Comparison of ENCODE assay signal across 8 cellular contexts in the genomic region with DNA sequence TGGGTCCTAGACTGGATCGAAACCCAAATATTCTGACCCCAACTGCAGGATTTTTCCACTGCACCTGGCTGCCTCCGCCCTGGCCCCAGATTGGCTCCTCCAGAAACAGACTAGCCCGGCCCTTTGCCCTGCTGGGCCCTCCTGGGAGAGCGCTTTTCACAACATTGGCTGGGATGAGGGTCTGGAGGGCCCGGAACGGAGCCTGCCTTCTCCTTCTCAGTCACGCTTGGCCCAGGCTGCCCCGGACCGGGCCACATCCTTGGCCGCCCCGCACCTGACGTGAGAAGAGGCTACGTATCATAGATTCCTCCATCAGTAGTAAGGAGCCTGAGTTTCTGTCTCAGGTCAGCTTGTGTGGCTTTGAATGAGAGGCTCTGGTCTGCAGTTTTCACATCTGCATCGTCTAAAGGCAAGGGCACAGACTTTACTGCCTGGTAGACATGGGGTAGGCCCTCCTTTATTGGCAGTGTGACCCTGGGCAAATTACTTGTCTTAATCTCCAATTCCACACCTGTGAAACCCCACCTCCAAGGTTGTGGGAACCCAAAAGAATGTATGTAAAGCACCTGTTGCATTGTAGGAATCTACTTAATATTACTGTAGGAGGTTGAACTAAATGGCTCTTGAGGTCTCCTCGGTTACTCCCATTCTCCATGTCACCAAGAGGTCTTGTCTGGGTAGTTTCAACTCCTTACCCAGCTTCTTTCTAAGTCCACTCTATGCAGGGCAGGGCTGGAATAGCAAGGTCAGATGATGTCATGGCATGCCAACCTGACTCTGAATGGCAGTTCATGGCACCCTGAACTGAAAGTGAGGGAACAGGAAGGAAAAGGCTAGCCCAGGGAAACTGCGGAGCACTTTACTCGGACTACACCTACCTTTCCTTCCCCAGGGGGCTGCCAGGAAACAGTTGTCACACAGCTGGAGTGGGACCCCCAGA. TPM values are rescaled to one million over a fixed set of nuclear protein-coding genes. Genes with fewer than 3 reads are reported as not detected.
DNase-seq lines count a peak whose midpoint lies in the region; ATAC-seq and TF ChIP-seq lines count a peak whose summit lies in the region.

No MANE protein-coding gene starts in this region.

- peaks cover 60% of the 10 kb centered on the region for H3K4me1 Mint-ChIP-seq in Calu3 (ENCODE audit: low read depth, unreplicated experiment)
- H3K4me1 Mint-ChIP-seq in naive thymus-derived CD4-positive, alpha-beta T cell, result peaks cover 20 to 50% (median 38%) of the 10 kb centered on the region in 7 donors

- H3K4me3 ChIP-seq in HEK293 (ENCODE audit: low read depth, low read length), result peak overlapping the region; percentile 92
- peak overlapping the region; percentile 82 for H3K4me3 ChIP-seq in naive thymus-derived CD4-positive, alpha-beta T cell (ENCODE audit: low read length)

- no peak for ATAC-seq in naive thymus-derived CD4-positive, alpha-beta T cell

- TF ChIP-seq CTCF in Calu3 (IDR thresholded peaks at IDR 0.05; ENCODE audit: unreplicated experiment), result no peak
- no peak for TF ChIP-seq CTCF in HEK293 (tag by site-specific recombination; IDR thresholded peaks at IDR 0.05)
- TF ChIP-seq CTCF in RWPE1 (conservative IDR thresholded peaks at IDR 0.05; ENCODE audit: low read depth), result no peak

- peaks cover 2 to 11% of the 10 kb centered on the region in 2 experiments; a peak in 1 of 3 replicates for H3K36me3 ChIP-seq in HEK293 (ENCODE audit: control insufficient read depth in 2 of 2, insufficient read depth in 1 of 2, low read length in 2 of 2)
- H3K36me3 ChIP-seq in naive thymus-derived CD4-positive, alpha-beta T cell (ENCODE audit: control insufficient read depth in 2 of 3, insufficient read depth in 3 of 3, low read length in 3 of 3), result peaks cover under 1 to 23% (median 3%) of the 10 kb centered on the region in 3 experiments

- H3K27me3 Mint-ChIP-seq in Calu3 (ENCODE audit: unreplicated experiment), result peaks cover 1% of the 10 kb centered on the region
- no peaks in the 10 kb centered on the region for H3K27me3 Mint-ChIP-seq in naive thymus-derived CD4-positive, alpha-beta T cell

- intact Hi-C loops in Calu3 (cut with micrococcal nuclease; ENCODE audit: unreplicated experiment), result loop anchor here (1.0 to 10.0 kb wide), 4 partner anchors 222 to 489 kb away; a partner anchor contains a TSS
- intact Hi-C loops in naive thymus-derived CD4-positive, alpha-beta T cell (cut with micrococcal nuclease), result loop anchor here (1.0 to 5.0 kb wide), 14 partner anchors 15 to 305 kb away; a partner anchor contains a TSS

- H3K4me1 ChIP-seq in HEK293 (ENCODE audit: control insufficient read depth, insufficient read depth, low read length), result peaks cover 18% of the 10 kb centered on the region
- peaks cover 40 to 41% of the 10 kb centered on the region in 2 donors for H3K4me1 ChIP-seq in naive thymus-derived CD4-positive, alpha-beta T cell (ENCODE audit: control insufficient read depth in 2 of 2, insufficient read depth in 2 of 2, low read length in 2 of 2)

- POLR2A ChIA-PET in HEK293 (lab: Yijun Ruan, JAX), result interaction anchor here (0.7 to 2.2 kb wide), 9 partner anchors 10 to 158 kb away, joined by 3 to 14 read pairs (median 3); a partner anchor contains a TSS
- POLR2A ChIA-PET in RWPE1 (lab: Yijun Ruan, JAX; ENCODE audit: low non-redundant PET), result interaction anchor here (0.5 kb wide), 1 partner anchor 33 kb away, joined by 3 read pairs; no protein-coding TSS in a partner anchor
- POLR2A ChIA-PET in naive thymus-derived CD4-positive, alpha-beta T cell (lab: Charles Lee), result interaction anchor here (0.6 to 2.5 kb wide), 8 partner anchors 15 to 198 kb away, joined by 3 to 13 read pairs (median 4); a partner anchor contains a TSS

- peak overlapping the region; percentile 74 for H3K4me3 Mint-ChIP-seq in Calu3 (ENCODE audit: low read depth, unreplicated experiment)
- H3K4me3 Mint-ChIP-seq in naive thymus-derived CD4-positive, alpha-beta T cell, result peak overlapping the region; percentile 90 to 98 (median 92)

- CTCF ChIA-PET in Calu3 (lab: Charles Lee) (interaction anchor here (0.5 to 109.6 kb wide), 65 partner anchors 8 to 1751 kb away, joined by 3 to 8195 read pairs (median 8); a partner anchor contains a TSS), HEK293 (lab: Yijun Ruan, JAX) (interaction anchor here (0.7 to 3.1 kb wide), 5 partner anchors 12 to 305 kb away, joined by 5 to 16 read pairs (median 6); a partner anchor contains a TSS), RWPE1 (lab: Yijun Ruan, JAX) (no interaction called here)
- CTCF ChIA-PET in naive thymus-derived CD4-positive, alpha-beta T cell (lab: Charles Lee), result interaction anchor here (1.0 to 1.6 kb wide), 2 partner anchors 25 to 52 kb away, joined by 3 to 7 read pairs; a partner anchor contains a TSS

- H3K36me3 Mint-ChIP-seq in Calu3 (ENCODE audit: insufficient read depth, unreplicated experiment), result peaks cover 65% of the 10 kb centered on the region
- H3K36me3 Mint-ChIP-seq in naive thymus-derived CD4-positive, alpha-beta T cell, result peaks cover 2 to 25% (median 7%) of the 10 kb centered on the region in 5 donors

- DNase-seq in Calu3 (no peak), RWPE1 (ENCODE audit: low spot score) (no peak), epithelial cell of prostate (ENCODE audit: low read depth, low spot score) (no peak), AML-193 (lab: John Stamatoyannopoulos, UW) (no peak), NCI-H748 treated with DMSO at 0.1 percent for 48 hours (lab: John Stamatoyannopoulos, UW) (no peak), DMS79 (lab: John Stamatoyannopoulos, UW) (no peak)
- peak in 1 of 9 donors; percentile 47 for DNase-seq in naive thymus-derived CD4-positive, alpha-beta T cell

- BruUV-seq in Calu3 (replicated peaks; lab: Mats Ljungman, UMichigan), result TSS peak; percentile 84

- no peaks in the 10 kb centered on the region for H3K27me3 ChIP-seq in naive thymus-derived CD4-positive, alpha-beta T cell (ENCODE audit: control insufficient read depth in 2 of 2, insufficient read depth in 2 of 2, low read length in 2 of 2)

- H3K9me3 ChIP-seq in HEK293 (ENCODE audit: control insufficient read depth, insufficient read depth, low read depth, low read length), result no peaks in the 10 kb centered on the region
- no peaks in the 10 kb centered on the region for H3K9me3 ChIP-seq in naive thymus-derived CD4-positive, alpha-beta T cell (ENCODE audit: control insufficient read depth in 2 of 3, low read length in 3 of 3)

- peak overlapping the region; percentile 66 for H3K27ac Mint-ChIP-seq in Calu3 (ENCODE audit: unreplicated experiment)
- H3K27ac Mint-ChIP-seq in naive thymus-derived CD4-positive, alpha-beta T cell, result peak overlapping the region; percentile 74 to 94 (median 86)

- H3K27ac ChIP-seq in HEK293 (ENCODE audit: extremely low read depth, low read depth, low read length) (peak overlapping the region; percentile 84), RWPE1 (peak overlapping the region; percentile 85), epithelial cell of prostate (peak overlapping the region; percentile 82)
- peak overlapping the region; percentile 87 for H3K27ac ChIP-seq in naive thymus-derived CD4-positive, alpha-beta T cell (ENCODE audit: low read depth, low read length)

- H3K9me3 Mint-ChIP-seq in Calu3 (ENCODE audit: low read depth, unreplicated experiment), result no peaks in the 10 kb centered on the region
- no peaks in the 10 kb centered on the region for H3K9me3 Mint-ChIP-seq in naive thymus-derived CD4-positive, alpha-beta T cell

TF ChIP-seq in HEK293, 187 proteins besides CTCF, POLR2A, EP300 and RAD21 (continues in another document):
- TF ChIP-seq ZBTB21 (tag by site-specific recombination; IDR thresholded peaks at IDR 0.05) (0 out of 2 replicates have a peak, but pooled peaks have one; percentile 6), ZNF785 (tag by site-specific recombination; IDR thresholded peaks at IDR 0.05) (0 out of 2 replicates have a peak, but pooled peaks have one; percentile 3), MYNN (tag by site-specific recombination; IDR thresholded peaks at IDR 0.05; ENCODE audit: borderline replicate concordance) (no peak), ZNF664 (tag by site-specific recombination; IDR thresholded peaks at IDR 0.05) (no peak), ZBTB17 (tag by site-specific recombination; IDR thresholded peaks at IDR 0.05) (no peak)

RNA-seq across cellular contexts. Expression of a gene that starts 0.7 kb away (rescaled TPM):
- not detected in 2 replicates for total RNA-seq in Calu3 (2022)
- under 1 TPM in 1 of 5 experiments, not detected in 4; 0.27 TPM for total RNA-seq in naive thymus-derived CD4-positive, alpha-beta T cell
- not detected for polyA plus RNA-seq in naive thymus-derived CD4-positive, alpha-beta T cell

RNA-seq across cellular contexts. Expression of a gene that starts 0.8 kb away (rescaled TPM):
- 1,738 and 1,968 TPM in 2 replicates for total RNA-seq in Calu3 (2022)
- total RNA-seq in naive thymus-derived CD4-positive, alpha-beta T cell, result 100 to 1,000 TPM in 3 of 5 experiments, 10 to 100 TPM in 2; 77.6 to 205 (median 110) TPM
- 100 to 1,000 TPM; 167 to 197 TPM for polyA plus RNA-seq in naive thymus-derived CD4-positive, alpha-beta T cell

RNA-seq across cellular contexts. Expression of a gene that starts 9.8 kb away (rescaled TPM):
- total RNA-seq in Calu3 (2022), result 711 and 1,257 TPM in 2 replicates
- 10 to 100 TPM; 25.6 to 92.4 (median 53.8) TPM for total RNA-seq in naive thymus-derived CD4-positive, alpha-beta T cell
- polyA plus RNA-seq in naive thymus-derived CD4-positive, alpha-beta T cell, result 1 to 10 TPM; 1.7 to 2.1 TPM

RNA-seq across cellular contexts. Expression of a gene that starts 34.6 kb away (rescaled TPM):
- 0.33 and 1.9 TPM in 2 replicates for total RNA-seq in Calu3 (2022)
- total RNA-seq in naive thymus-derived CD4-positive, alpha-beta T cell, result 1 to 10 TPM in 1 of 5 experiments, under 1 TPM in 2, not detected in 2; 0.22 to 2.4 (median 0.75) TPM
- under 1 TPM; 0.61 to 0.69 TPM for polyA plus RNA-seq in naive thymus-derived CD4-positive, alpha-beta T cell

RNA-seq across cellular contexts. Expression of a gene that starts 52.4 kb away (rescaled TPM):
- 2,152 and 2,179 TPM in 2 replicates for total RNA-seq in Calu3 (2022)
- 100 to 1,000 TPM in 1 of 5 experiments, 10 to 100 TPM in 4; 55.7 to 111 (median 68.9) TPM for total RNA-seq in naive thymus-derived CD4-positive, alpha-beta T cell
- 10 to 100 TPM; 44.6 to 53.1 TPM for polyA plus RNA-seq in naive thymus-derived CD4-positive, alpha-beta T cell
